22 cellular contexts compared by ENCODE assay signal in genomic region chr3:141060287-141060686, GRCh38. TPM values are rescaled to one million over a fixed set of nuclear protein-coding genes. Genes with fewer than 3 reads are reported as not detected.
DNase-seq lines count a peak whose midpoint lies in the region; ATAC-seq and TF ChIP-seq lines count a peak whose summit lies in the region.
"Had no signal": no experiment of that assay in that cellular context is flagged by ENCODE, and none has a peak within 500 bp of the region (broad histone marks: within the 10 kb centered on the region; RNA-seq: fewer than 3 reads in every experiment).

No MANE protein-coding gene starts in this region.

- ATAC-seq in natural killer cell treated with Interleukin-12 subunit alpha and Interleukin-12 subunit beta and Interleukin-15 and Interleukin-18, amount 100 ng/mL, for 72 hours = peak; percentile 26 to 58
- ATAC-seq in natural killer cell = no peak
- ATAC-seq in stimulated activated memory B cell treated with anti-CD40 and anti-IgM and Interleukin-4, amounts not matched to agents 10 μg/mL and 1 μg/mL and 100 μg/mL, for 72 hours = peak; percentile 5

- peaks cover 2 to 8% of the 10 kb centered on the region in 2 donors for H3K27me3 Mint-ChIP-seq in natural killer cell treated with Interleukin-12 subunit alpha and Interleukin-12 subunit beta and Interleukin-15 and Interleukin-18, amount 100 ng/mL, for 72 hours
- H3K27me3 Mint-ChIP-seq in natural killer cell (ENCODE audit: low read depth in 2 of 2) = peaks cover 6 to 8% of the 10 kb centered on the region in 2 donors
- H3K27me3 Mint-ChIP-seq in stimulated activated memory B cell treated with anti-CD40 and anti-IgM and Interleukin-4, amounts not matched to agents 10 μg/mL and 1 μg/mL and 100 μg/mL, for 72 hours = peaks cover 16% of the 10 kb centered on the region
- peaks cover 13% of the 10 kb centered on the region for H3K27me3 Mint-ChIP-seq in activated T-helper 1 cell treated with anti-CD3 and anti-CD28 coated beads, Interleukin-12 subunit alpha, Interleukin-12 subunit beta, Interleukin-2, Interleukin-4 antibody, amounts not matched to agents 30 ng/mL and 10 ng/mL and 1 ng/mL, durations not matched to agents 14 hours and 24 hours and 36 hours (ENCODE audit: insufficient read depth)

- peaks cover 14 to 20% of the 10 kb centered on the region in 2 donors for H3K4me1 Mint-ChIP-seq in natural killer cell treated with Interleukin-12 subunit alpha and Interleukin-12 subunit beta and Interleukin-15 and Interleukin-18, amount 100 ng/mL, for 72 hours (ENCODE audit: low read depth in 2 of 2)
- H3K4me1 Mint-ChIP-seq in natural killer cell = peaks cover 24 to 29% of the 10 kb centered on the region in 2 donors
- no peaks in the 10 kb centered on the region for H3K4me1 Mint-ChIP-seq in stimulated activated memory B cell treated with anti-CD40 and anti-IgM and Interleukin-4, amounts not matched to agents 10 μg/mL and 1 μg/mL and 100 μg/mL, for 72 hours
- H3K4me1 Mint-ChIP-seq in activated T-helper 1 cell treated with anti-CD3 and anti-CD28 coated beads, Interleukin-12 subunit alpha, Interleukin-12 subunit beta, Interleukin-2, Interleukin-4 antibody, amounts not matched to agents 30 ng/mL and 10 ng/mL and 1 ng/mL, durations not matched to agents 14 hours and 24 hours and 36 hours (ENCODE audit: low read depth) = peaks cover 11% of the 10 kb centered on the region
- H3K4me1 Mint-ChIP-seq: IgD-negative memory B cell had no signal

- H3K27me3 ChIP-seq in esophagus squamous epithelium = peaks cover 0 to 46% (median 0%) of the 10 kb centered on the region in 4 donors
- H3K27me3 ChIP-seq: Peyer's patch had no signal

- intact Hi-C loops in natural killer cell (cut with micrococcal nuclease) (no loop called here), esophagus squamous epithelium (cut with DNase I) (no loop called here)
- intact Hi-C loops in activated T-helper 1 cell treated with anti-CD3 and anti-CD28 coated beads, Interleukin-12 subunit alpha, Interleukin-12 subunit beta, Interleukin-2, Interleukin-4 antibody, amounts not matched to agents 30 ng/mL and 10 ng/mL and 1 ng/mL, durations not matched to agents 14 hours and 24 hours and 36 hours (cut with micrococcal nuclease) = no loop called here

- H3K27ac Mint-ChIP-seq in natural killer cell treated with Interleukin-12 subunit alpha and Interleukin-12 subunit beta and Interleukin-15 and Interleukin-18, amount 100 ng/mL, for 72 hours = no peak overlapping the region
- H3K27ac Mint-ChIP-seq in natural killer cell = no peak overlapping the region
- no peak overlapping the region for H3K27ac Mint-ChIP-seq in stimulated activated memory B cell treated with anti-CD40 and anti-IgM and Interleukin-4, amounts not matched to agents 10 μg/mL and 1 μg/mL and 100 μg/mL, for 72 hours
- no peak overlapping the region for H3K27ac Mint-ChIP-seq in activated T-helper 1 cell treated with anti-CD3 and anti-CD28 coated beads, Interleukin-12 subunit alpha, Interleukin-12 subunit beta, Interleukin-2, Interleukin-4 antibody, amounts not matched to agents 30 ng/mL and 10 ng/mL and 1 ng/mL, durations not matched to agents 14 hours and 24 hours and 36 hours
- H3K27ac Mint-ChIP-seq: CD4-positive, alpha-beta T cell; IgD-negative memory B cell had no signal

- no peak overlapping the region for H3K27ac ChIP-seq in esophagus squamous epithelium
- H3K27ac ChIP-seq: Peyer's patch had no signal

- H3K4me1 ChIP-seq in esophagus squamous epithelium = no peaks in the 10 kb centered on the region
- H3K4me1 ChIP-seq: Peyer's patch had no signal

- H3K9me3 ChIP-seq in esophagus squamous epithelium = no peaks in the 10 kb centered on the region
- H3K9me3 ChIP-seq: Peyer's patch had no signal

- H3K36me3 Mint-ChIP-seq in natural killer cell treated with Interleukin-12 subunit alpha and Interleukin-12 subunit beta and Interleukin-15 and Interleukin-18, amount 100 ng/mL, for 72 hours = no peaks in the 10 kb centered on the region
- no peaks in the 10 kb centered on the region for H3K36me3 Mint-ChIP-seq in natural killer cell
- no peaks in the 10 kb centered on the region for H3K36me3 Mint-ChIP-seq in stimulated activated memory B cell treated with anti-CD40 and anti-IgM and Interleukin-4, amounts not matched to agents 10 μg/mL and 1 μg/mL and 100 μg/mL, for 72 hours
- H3K36me3 Mint-ChIP-seq in activated T-helper 1 cell treated with anti-CD3 and anti-CD28 coated beads, Interleukin-12 subunit alpha, Interleukin-12 subunit beta, Interleukin-2, Interleukin-4 antibody, amounts not matched to agents 30 ng/mL and 10 ng/mL and 1 ng/mL, durations not matched to agents 14 hours and 24 hours and 36 hours (ENCODE audit: low read depth) = no peaks in the 10 kb centered on the region
- H3K36me3 Mint-ChIP-seq: IgD-negative memory B cell had no signal

- H3K36me3 ChIP-seq in esophagus squamous epithelium = no peaks in the 10 kb centered on the region
- H3K36me3 ChIP-seq: Peyer's patch had no signal

- H3K4me3 Mint-ChIP-seq in natural killer cell treated with Interleukin-12 subunit alpha and Interleukin-12 subunit beta and Interleukin-15 and Interleukin-18, amount 100 ng/mL, for 72 hours = no peak overlapping the region
- H3K4me3 Mint-ChIP-seq in natural killer cell = no peak overlapping the region
- H3K4me3 Mint-ChIP-seq in stimulated activated memory B cell treated with anti-CD40 and anti-IgM and Interleukin-4, amounts not matched to agents 10 μg/mL and 1 μg/mL and 100 μg/mL, for 72 hours = no peak overlapping the region
- no peak overlapping the region for H3K4me3 Mint-ChIP-seq in activated T-helper 1 cell treated with anti-CD3 and anti-CD28 coated beads, Interleukin-12 subunit alpha, Interleukin-12 subunit beta, Interleukin-2, Interleukin-4 antibody, amounts not matched to agents 30 ng/mL and 10 ng/mL and 1 ng/mL, durations not matched to agents 14 hours and 24 hours and 36 hours
- H3K4me3 Mint-ChIP-seq: CD4-positive, alpha-beta T cell; IgD-negative memory B cell had no signal

- no peak for TF ChIP-seq POLR2A in esophagus squamous epithelium (IDR thresholded peaks at IDR 0.05)

- DNase-seq in natural killer cell treated with Interleukin-12 subunit alpha and Interleukin-12 subunit beta and Interleukin-15 and Interleukin-18, amount 100 ng/mL, for 72 hours (ENCODE audit: low spot score) = no peak
- DNase-seq in natural killer cell (no peak), ecto neural progenitor cell (ENCODE audit: low spot score) (peak; percentile 18), esophagus squamous epithelium (lab: John Stamatoyannopoulos, UW) (no peak), mesenteric fat pad (ENCODE audit: low spot score) (no peak)
- no peak for DNase-seq in activated T-helper 1 cell treated with anti-CD3 and anti-CD28 coated beads, Interleukin-12 subunit alpha, Interleukin-12 subunit beta, Interleukin-2, Interleukin-4 antibody, amounts not matched to agents 30 ng/mL and 10 ng/mL and 1 ng/mL, durations not matched to agents 14 hours and 24 hours and 36 hours (ENCODE audit: low spot score)
- DNase-seq: CD4-positive, alpha-beta T cell; COR-L47; DMS79; Karpas-422; NCI-H1092 treated with DMSO at 0.1 percent for 48 hours; NCI-H1436 treated with DMSO at 0.1 percent for 48 hours; NCI-H2029; NCI-H226; NCI-H510A treated with DMSO at 0.1 percent for 48 hours; NCI-H774; NK-92 treated with Interleukin-12 subunit alpha and Interleukin-12 subunit beta, amount 100 ng/mL, for 24 hours; Peyer's patch had no signal

- 76 to 78% methylated on average over 2 of the region's 2 CpGs for WGBS in esophagus squamous epithelium, 2 donors

- H3K9me3 Mint-ChIP-seq in natural killer cell treated with Interleukin-12 subunit alpha and Interleukin-12 subunit beta and Interleukin-15 and Interleukin-18, amount 100 ng/mL, for 72 hours = peaks cover 3% of the 10 kb centered on the region
- H3K9me3 Mint-ChIP-seq in natural killer cell = no peaks in the 10 kb centered on the region
- H3K9me3 Mint-ChIP-seq in stimulated activated memory B cell treated with anti-CD40 and anti-IgM and Interleukin-4, amounts not matched to agents 10 μg/mL and 1 μg/mL and 100 μg/mL, for 72 hours = no peaks in the 10 kb centered on the region
- no peaks in the 10 kb centered on the region for H3K9me3 Mint-ChIP-seq in activated T-helper 1 cell treated with anti-CD3 and anti-CD28 coated beads, Interleukin-12 subunit alpha, Interleukin-12 subunit beta, Interleukin-2, Interleukin-4 antibody, amounts not matched to agents 30 ng/mL and 10 ng/mL and 1 ng/mL, durations not matched to agents 14 hours and 24 hours and 36 hours

- TF ChIP-seq CTCF in natural killer cell (IDR thresholded peaks at IDR 0.05) (no peak), esophagus squamous epithelium (IDR thresholded peaks at IDR 0.05) (no peak)

- H3K4me3 ChIP-seq in esophagus squamous epithelium = no peak overlapping the region
- H3K4me3 ChIP-seq: Peyer's patch had no signal

RNA-seq across cellular contexts. Expression of gene SPSB4, which starts 9.1 kb away (rescaled TPM):
- total RNA-seq in natural killer cell treated with Interleukin-12 subunit alpha and Interleukin-12 subunit beta and Interleukin-15 and Interleukin-18, amount 100 ng/mL, for 72 hours = not detected
- total RNA-seq in natural killer cell (not detected), esophagus squamous epithelium (not detected), mesenteric fat pad (1.1 TPM)
- not detected in 2 replicates for total RNA-seq in activated T-helper 1 cell treated with anti-CD3 and anti-CD28 coated beads, Interleukin-12 subunit alpha, Interleukin-12 subunit beta, Interleukin-2, Interleukin-4 antibody, amounts not matched to agents 30 ng/mL and 10 ng/mL and 1 ng/mL, durations not matched to agents 14 hours and 24 hours and 36 hours
- total RNA-seq: CD4-positive, alpha-beta T cell; MCF 10A; OCI-LY7 had no signal

Comparison
In these comparisons a context has a peak if more than half of its experiments do, and no peak if none do; other contexts are left out.
1. ATAC-seq: peak in natural killer cell treated with Interleukin-12 subunit alpha and Interleukin-12 subunit beta and Interleukin-15 and Interleukin-18, amount 100 ng/mL, for 72 hours (2 of 2) and stimulated activated memory B cell treated with anti-CD40 and anti-IgM and Interleukin-4, amounts not matched to agents 10 μg/mL and 1 μg/mL and 100 μg/mL, for 72 hours (single experiment); none in natural killer cell (0 of 3).